In genomic region chr12:128940090-128940888, GRCh38 we compare ENCODE assay signal across 3 cellular contexts.
TF ChIP-seq lines count a peak whose summit lies in the region.

No MANE protein-coding gene starts in this region.

TF ChIP-seq in liver, 16 proteins besides CTCF, POLR2A, EP300 and RAD21:
- TF ChIP-seq JUND (IDR thresholded peaks at IDR 0.05) (no peak), YY1 (IDR thresholded peaks at IDR 0.05) (no peak), TAF1 (conservative IDR thresholded peaks at IDR 0.05) (no peak), FOXA2 (IDR thresholded peaks at IDR 0.05) (no peak), GABPA (IDR thresholded peaks at IDR 0.05 in 1 of 2, conservative IDR thresholded peaks at IDR 0.05 in 1 of 2) (no peak)
- TF ChIP-seq, protein P1, sequence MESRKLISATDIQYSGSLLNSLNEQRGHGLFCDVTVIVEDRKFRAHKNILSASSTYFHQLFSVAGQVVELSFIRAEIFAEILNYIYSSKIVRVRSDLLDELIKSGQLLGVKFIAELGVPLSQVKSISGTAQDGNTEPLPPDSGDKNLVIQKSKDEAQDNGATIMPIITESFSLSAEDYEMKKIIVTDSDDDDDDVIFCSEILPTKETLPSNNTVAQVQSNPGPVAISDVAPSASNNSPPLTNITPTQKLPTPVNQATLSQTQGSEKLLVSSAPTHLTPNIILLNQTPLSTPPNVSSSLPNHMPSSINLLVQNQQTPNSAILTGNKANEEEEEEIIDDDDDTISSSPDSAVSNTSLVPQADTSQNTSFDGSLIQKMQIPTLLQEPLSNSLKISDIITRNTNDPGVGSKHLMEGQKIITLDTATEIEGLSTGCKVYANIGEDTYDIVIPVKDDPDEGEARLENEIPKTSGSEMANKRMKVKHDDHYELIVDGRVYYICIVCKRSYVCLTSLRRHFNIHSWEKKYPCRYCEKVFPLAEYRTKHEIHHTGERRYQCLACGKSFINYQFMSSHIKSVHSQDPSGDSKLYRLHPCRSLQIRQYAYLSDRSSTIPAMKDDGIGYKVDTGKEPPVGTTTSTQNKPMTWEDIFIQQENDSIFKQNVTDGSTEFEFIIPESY (IDR thresholded peaks at IDR 0.05) = no peak

TF ChIP-seq in HepG2, 621 proteins besides CTCF, POLR2A, EP300 and RAD21:
- TF ChIP-seq ASH2L (IDR thresholded peaks at IDR 0.05; ENCODE audit: insufficient read length, low read depth, low read length) (no peak), ATF1 (CRISPR knock-in tag; IDR thresholded peaks at IDR 0.05) (no peak), FOXK2 (IDR thresholded peaks at IDR 0.05) (no peak), HNRNPLL (IDR thresholded peaks at IDR 0.05; ENCODE audit: low read depth, low read length, poor library complexity, severe bottlenecking) (no peak)
- TF ChIP-seq, protein P2, sequence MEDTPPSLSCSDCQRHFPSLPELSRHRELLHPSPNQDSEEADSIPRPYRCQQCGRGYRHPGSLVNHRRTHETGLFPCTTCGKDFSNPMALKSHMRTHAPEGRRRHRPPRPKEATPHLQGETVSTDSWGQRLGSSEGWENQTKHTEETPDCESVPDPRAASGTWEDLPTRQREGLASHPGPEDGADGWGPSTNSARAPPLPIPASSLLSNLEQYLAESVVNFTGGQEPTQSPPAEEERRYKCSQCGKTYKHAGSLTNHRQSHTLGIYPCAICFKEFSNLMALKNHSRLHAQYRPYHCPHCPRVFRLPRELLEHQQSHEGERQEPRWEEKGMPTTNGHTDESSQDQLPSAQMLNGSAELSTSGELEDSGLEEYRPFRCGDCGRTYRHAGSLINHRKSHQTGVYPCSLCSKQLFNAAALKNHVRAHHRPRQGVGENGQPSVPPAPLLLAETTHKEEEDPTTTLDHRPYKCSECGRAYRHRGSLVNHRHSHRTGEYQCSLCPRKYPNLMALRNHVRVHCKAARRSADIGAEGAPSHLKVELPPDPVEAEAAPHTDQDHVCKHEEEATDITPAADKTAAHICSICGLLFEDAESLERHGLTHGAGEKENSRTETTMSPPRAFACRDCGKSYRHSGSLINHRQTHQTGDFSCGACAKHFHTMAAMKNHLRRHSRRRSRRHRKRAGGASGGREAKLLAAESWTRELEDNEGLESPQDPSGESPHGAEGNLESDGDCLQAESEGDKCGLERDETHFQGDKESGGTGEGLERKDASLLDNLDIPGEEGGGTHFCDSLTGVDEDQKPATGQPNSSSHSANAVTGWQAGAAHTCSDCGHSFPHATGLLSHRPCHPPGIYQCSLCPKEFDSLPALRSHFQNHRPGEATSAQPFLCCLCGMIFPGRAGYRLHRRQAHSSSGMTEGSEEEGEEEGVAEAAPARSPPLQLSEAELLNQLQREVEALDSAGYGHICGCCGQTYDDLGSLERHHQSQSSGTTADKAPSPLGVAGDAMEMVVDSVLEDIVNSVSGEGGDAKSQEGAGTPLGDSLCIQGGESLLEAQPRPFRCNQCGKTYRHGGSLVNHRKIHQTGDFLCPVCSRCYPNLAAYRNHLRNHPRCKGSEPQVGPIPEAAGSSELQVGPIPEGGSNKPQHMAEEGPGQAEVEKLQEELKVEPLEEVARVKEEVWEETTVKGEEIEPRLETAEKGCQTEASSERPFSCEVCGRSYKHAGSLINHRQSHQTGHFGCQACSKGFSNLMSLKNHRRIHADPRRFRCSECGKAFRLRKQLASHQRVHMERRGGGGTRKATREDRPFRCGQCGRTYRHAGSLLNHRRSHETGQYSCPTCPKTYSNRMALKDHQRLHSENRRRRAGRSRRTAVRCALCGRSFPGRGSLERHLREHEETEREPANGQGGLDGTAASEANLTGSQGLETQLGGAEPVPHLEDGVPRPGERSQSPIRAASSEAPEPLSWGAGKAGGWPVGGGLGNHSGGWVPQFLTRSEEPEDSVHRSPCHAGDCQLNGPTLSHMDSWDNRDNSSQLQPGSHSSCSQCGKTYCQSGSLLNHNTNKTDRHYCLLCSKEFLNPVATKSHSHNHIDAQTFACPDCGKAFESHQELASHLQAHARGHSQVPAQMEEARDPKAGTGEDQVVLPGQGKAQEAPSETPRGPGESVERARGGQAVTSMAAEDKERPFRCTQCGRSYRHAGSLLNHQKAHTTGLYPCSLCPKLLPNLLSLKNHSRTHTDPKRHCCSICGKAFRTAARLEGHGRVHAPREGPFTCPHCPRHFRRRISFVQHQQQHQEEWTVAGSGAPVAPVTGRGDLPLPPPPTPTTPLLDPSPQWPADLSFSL (CRISPR knock-in tag; IDR thresholded peaks at IDR 0.05) = no peak
TF ChIP-seq in HepG2: peak in this region for 0.

TF ChIP-seq in H1, 55 proteins besides CTCF, POLR2A, EP300 and RAD21:
- TF ChIP-seq NANOG (IDR thresholded peaks at IDR 0.05; ENCODE audit: insufficient read depth, low read depth, low read length, poor library complexity, severe bottlenecking) (no peak), CBX8 (IDR thresholded peaks at IDR 0.05; ENCODE audit: borderline replicate concordance, low read depth, low read length) (no peak), SAP30 (IDR thresholded peaks at IDR 0.05; ENCODE audit: insufficient read depth, insufficient replicate concordance, low read length) (no peak), RBBP5 (IDR thresholded peaks at IDR 0.05; ENCODE audit: borderline replicate concordance, low read depth, low read length) (no peak), POLR2AphosphoS5 (IDR thresholded peaks at IDR 0.05; ENCODE audit: low read depth, low read length) (no peak), CREB1 (IDR thresholded peaks at IDR 0.05) (no peak), KDM1A (IDR thresholded peaks at IDR 0.05; ENCODE audit: borderline replicate concordance, low read length) (no peak), SP1 (IDR thresholded peaks at IDR 0.05; ENCODE audit: low read depth, low read length) (no peak), EGR1 (IDR thresholded peaks at IDR 0.05; ENCODE audit: borderline replicate concordance, low read depth, low read length) (no peak)
- TF ChIP-seq, protein P3, sequence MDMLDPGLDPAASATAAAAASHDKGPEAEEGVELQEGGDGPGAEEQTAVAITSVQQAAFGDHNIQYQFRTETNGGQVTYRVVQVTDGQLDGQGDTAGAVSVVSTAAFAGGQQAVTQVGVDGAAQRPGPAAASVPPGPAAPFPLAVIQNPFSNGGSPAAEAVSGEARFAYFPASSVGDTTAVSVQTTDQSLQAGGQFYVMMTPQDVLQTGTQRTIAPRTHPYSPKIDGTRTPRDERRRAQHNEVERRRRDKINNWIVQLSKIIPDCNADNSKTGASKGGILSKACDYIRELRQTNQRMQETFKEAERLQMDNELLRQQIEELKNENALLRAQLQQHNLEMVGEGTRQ (IDR thresholded peaks at IDR 0.05; ENCODE audit: low read length) = no peak
